In genomic region chr3:58524326-58524888, GRCh38 we compare ENCODE assay signal across 28 cellular contexts. TPM values are rescaled to one million over a fixed set of nuclear protein-coding genes. Genes with fewer than 3 reads are reported as not detected.
"Had no signal": no experiment of that assay in that cellular context is flagged by ENCODE, and none has a peak within 500 bp of the region (broad histone marks: within the 10 kb centered on the region; RNA-seq: fewer than 3 reads in every experiment).

No MANE protein-coding gene starts in this region.

- H3K9me3 ChIP-seq: esophagus squamous epithelium, left ventricle myocardium inferior, pancreas, psoas muscle, tibial nerve had no signal

- H3K27me3 ChIP-seq: brain microvascular endothelial cell, esophagus squamous epithelium, hepatocyte, pancreas, tibial nerve had no signal

- DNase-seq: activated CD4-positive, alpha-beta memory T cell treated with anti-CD3 and anti-CD28 coated beads, Interleukin-2, amount 10 ng/mL, durations not matched to agents 7 days and 5 days; activated CD4-positive, alpha-beta T cell treated with anti-CD3 and anti-CD28 coated beads for 1 hour; activated CD4-positive, alpha-beta T cell treated with anti-CD3 and anti-CD28 coated beads, Interleukin-2, amount 10 ng/mL, durations not matched to agents 7 days and 5 days; activated CD8-positive, alpha-beta memory T cell treated with anti-CD3 and anti-CD28 coated beads, Interleukin-2, amount 50 U/mL, for 48 hours; activated gamma-delta T cell; activated naive CD4-positive, alpha-beta T cell treated with anti-CD3 and anti-CD28 coated beads, Interleukin-2, amount 50 U/mL, for 16 hours; activated T-cell treated with anti-CD3 and anti-CD28 coated beads, Interleukin-2, amount 50 U/mL, for 24 hours; amniotic stem cell; brain microvascular endothelial cell; caudate nucleus; endodermal cell; esophagus squamous epithelium; immature natural killer cell; kidney glomerular epithelial cell; left ventricle myocardium inferior; mammary epithelial cell; naive B cell; nephron progenitor cell; pancreas; psoas muscle; stimulated activated CD4-positive, alpha-beta T cell treated with anti-CD3 and anti-CD28 coated beads, Interleukin-15, amount 100 ng/mL, for 24 hours; stimulated activated naive CD4-positive, alpha-beta T cell treated with Interleukin-2 at 50 U/mL for 16 hours; T-helper 2 cell had no signal

- H3K4me2 ChIP-seq: hepatocyte had no signal

- H3K79me2 ChIP-seq: hepatocyte had no signal

- H2AFZ ChIP-seq: hepatocyte had no signal

- H3K4me1 ChIP-seq: psoas muscle had no signal

- H3K4me3 ChIP-seq: esophagus squamous epithelium, hepatocyte, left ventricle myocardium inferior, pancreas, psoas muscle, tibial nerve had no signal

- H3K27ac ChIP-seq: brain microvascular endothelial cell, esophagus squamous epithelium, left ventricle myocardium inferior, pancreas, psoas muscle, tibial nerve had no signal

- ATAC-seq: pancreas, psoas muscle, WTC11 had no signal

- H3K36me3 ChIP-seq: brain microvascular endothelial cell, pancreas had no signal

RNA-seq across cellular contexts. Expression of gene ACOX2, which starts 12.6 kb away (rescaled TPM):
- total RNA-seq: activated CD4-positive, alpha-beta memory T cell treated with anti-CD3 and anti-CD28 coated beads, Interleukin-2, amount 10 ng/mL, durations not matched to agents 7 days and 5 days; activated CD4-positive, alpha-beta T cell treated with anti-CD3 and anti-CD28 coated beads, Interleukin-2, amount 10 ng/mL, durations not matched to agents 7 days and 5 days had no signal
- polyA plus RNA-seq: immature natural killer cell had no signal

RNA-seq across cellular contexts. Expression of gene FAM107A, which starts 52.8 kb away (rescaled TPM):
- total RNA-seq: activated CD4-positive, alpha-beta memory T cell treated with anti-CD3 and anti-CD28 coated beads, Interleukin-2, amount 10 ng/mL, durations not matched to agents 7 days and 5 days; activated CD4-positive, alpha-beta T cell treated with anti-CD3 and anti-CD28 coated beads, Interleukin-2, amount 10 ng/mL, durations not matched to agents 7 days and 5 days; astrocyte; endodermal cell; mesothelial cell of epicardium had no signal
- polyA plus RNA-seq: immature natural killer cell, mammary epithelial cell had no signal
